ENCODE assay signal across 26 cellular contexts in genomic region chr12:108191938-108192337, GRCh38.
DNase-seq lines count a peak whose midpoint lies in the region; ATAC-seq, FAIRE-seq and TF ChIP-seq lines count a peak whose summit lies in the region.
"Had no signal": no experiment of that assay in that cellular context is flagged by ENCODE, and none has a peak within 500 bp of the region (broad histone marks: within the 10 kb centered on the region; RNA-seq: fewer than 3 reads in every experiment).

No MANE protein-coding gene starts in this region.

- no peaks in the 10 kb centered on the region for H3K36me3 ChIP-seq in HepG2 (replicated peaks in 1 of 2; ENCODE audit: control insufficient read depth in 1 of 2, insufficient read depth in 2 of 2, low read length in 2 of 2)
- H3K36me3 ChIP-seq in right lobe of liver, result no peaks in the 10 kb centered on the region
- H3K36me3 ChIP-seq in H1 (ENCODE audit: control insufficient read depth in 2 of 4, insufficient read depth in 4 of 4, low read length in 3 of 4), result no peaks in the 10 kb centered on the region
- peaks cover 0 to 6% of the 10 kb centered on the region in 2 donors for H3K36me3 ChIP-seq in thyroid gland
- no peaks in the 10 kb centered on the region for H3K36me3 ChIP-seq in body of pancreas (replicated peaks in 1 of 2; ENCODE audit: insufficient read depth in 1 of 2, low read depth in 2 of 2)

- CTCF ChIA-PET in HepG2 (lab: Yijun Ruan, JAX; ENCODE audit: low intra/inter-chr PET ratio, low total read pairs), result no interaction called here
- CTCF ChIA-PET in H1 (lab: Charles Lee; ENCODE audit: partially characterized antibody), result interaction anchor here (0.7 to 2.8 kb wide), 13 partner anchors 10 to 208 kb away, joined by 3 to 17 read pairs (median 7); partner anchors contain the start of gene WSCD2

- WGBS in HepG2 (ENCODE audit: low lambda C conversion rate), result 4% methylated on average over 4 of the region's 4 CpGs
- 17% methylated on average over 4 of the region's 4 CpGs for WGBS in right lobe of liver (ENCODE audit: insufficient coverage, low coverage, low lambda C conversion rate, missing lambda C conversion rate)
- WGBS in H1 (ENCODE audit: extremely low coverage in 1 of 2, insufficient coverage in 1 of 2, insufficient read length in 1 of 2, insufficient replicate concordance in 2 of 2, low coverage in 1 of 2, low lambda C conversion rate in 2 of 2, missing lambda C conversion rate in 1 of 2), 2 experiments, result 77% methylated on average over 4 of the region's 4 CpGs; no CpG with 5 or more reads in 1 of the 2 experiments
- 47 to 55% methylated on average over 4 of the region's 4 CpGs for WGBS in thyroid gland, 2 donors
- 28 to 40% methylated on average over 4 of the region's 4 CpGs for WGBS in body of pancreas, 2 donors

- no peak overlapping the region for H3K23ac ChIP-seq in H1 (ENCODE audit: insufficient read length)

- H4K5ac ChIP-seq in H1 (ENCODE audit: insufficient read length, low read depth, low read length), result no peak overlapping the region

- H3K4me3 ChIP-seq in HepG2 (replicated peaks in 1 of 3; ENCODE audit: insufficient read depth in 1 of 3, low read depth in 2 of 3, low read length in 3 of 3) (no peak overlapping the region), right lobe of liver (no peak overlapping the region), H1 (ENCODE audit: extremely low read depth in 1 of 4, insufficient read depth in 2 of 4, low read depth in 3 of 4, low read length in 4 of 4) (no peak overlapping the region), thyroid gland (replicated peaks in 1 of 3) (no peak overlapping the region), body of pancreas (no peak overlapping the region)
- H3K4me3 ChIP-seq: GM12878 had no signal

- H2AK5ac ChIP-seq in H1 (ENCODE audit: low read depth, low read length), result no peak overlapping the region

- no peaks in the 10 kb centered on the region; the same call in 1 of the 2 replicates for H3K36me3 Mint-ChIP-seq in HFFc6 (ENCODE audit: low read depth)
- H3K36me3 Mint-ChIP-seq: CD4-positive, alpha-beta memory T cell had no signal

- TF ChIP-seq EP300 in HepG2 (IDR thresholded peaks at IDR 0.05; ENCODE audit: low read depth in 2 of 2, low read length in 2 of 2) (no peak), HepG2 (CRISPR knock-in tag; IDR thresholded peaks at IDR 0.05; ENCODE audit: borderline replicate concordance) (no peak), H1 (IDR thresholded peaks at IDR 0.05; ENCODE audit: borderline replicate concordance in 1 of 2, low read depth in 2 of 2, low read length in 2 of 2) (no peak)

- no peak overlapping the region for H2AFZ ChIP-seq in HepG2 (ENCODE audit: low read length)
- H2AFZ ChIP-seq in H1 (ENCODE audit: low read length), result no peak overlapping the region

- no peak overlapping the region for H4K8ac ChIP-seq in H1 (ENCODE audit: extremely low read depth, insufficient read depth, low read length)

- no peak for DNase-seq in HepG2 (ENCODE audit: low spot score)
- no peak for DNase-seq in right lobe of liver
- DNase-seq in NCI-H2227 (lab: John Stamatoyannopoulos, UW; ENCODE audit: unreplicated experiment), result peak; percentile 33
- no peak for DNase-seq in H1 (ENCODE audit: low read depth in 1 of 2, low spot score in 2 of 2)
- DNase-seq in thyroid gland, result peak; percentile 76
- no peak for DNase-seq in body of pancreas
- no peak for DNase-seq in SHP77 (lab: John Stamatoyannopoulos, UW)
- DNase-seq in HFFc6, result no peak
- DNase-seq: C1 segment of cervical spinal cord; Caco-2; CD4-positive, alpha-beta memory T cell; GDM1; GOT3; HCEC 1CT; Kasumi-1; NCI-H1092 treated with DMSO at 0.1 percent for 48 hours; NCI-H1694 treated with DMSO at 0.1 percent for 48 hours; NCI-H226; NCI-H526; SHP77 treated with DMSO at 0.1 percent for 48 hours; T-helper 1 cell had no signal

- no peak overlapping the region for H3K4ac ChIP-seq in H1 (replicated peaks; ENCODE audit: insufficient read length, low read depth, low read length)

- H2BK15ac ChIP-seq in H1 (ENCODE audit: low read length), result no peak overlapping the region

- in situ Hi-C loops in HepG2 (cut with HindIII; ENCODE audit: extremely low pct_ligation_motif_present, low pct_unique_long_range_greater_than_20kb), result loop anchor here (25.0 kb wide), 1 partner anchor 205 kb away; no protein-coding TSS in a partner anchor

- no peak overlapping the region for H3K4me3 Mint-ChIP-seq in HFFc6
- H3K4me3 Mint-ChIP-seq: CD4-positive, alpha-beta memory T cell; T-helper 2 cell treated with Interferon-gamma antibody and Interleukin-4, amounts not matched to agents 5 μg/mL and 100 μg/mL, for 36 hours had no signal

- H3K14ac ChIP-seq in H1 (ENCODE audit: insufficient read length), result no peak overlapping the region

- no peaks in the 10 kb centered on the region for H3K79me1 ChIP-seq in H1 (ENCODE audit: low read depth, low read length)

- H3K27me3 Mint-ChIP-seq in HFFc6 (ENCODE audit: insufficient read depth), result no peaks in the 10 kb centered on the region

- H3K27ac ChIP-seq in HepG2 (ENCODE audit: extremely low read length, insufficient read depth, low read length) (no peak overlapping the region), right lobe of liver (no peak overlapping the region), H1 (ENCODE audit: low read depth, low read length) (no peak overlapping the region), thyroid gland (peak overlapping the region; percentile 89 to 91 (median 90)), body of pancreas (no peak overlapping the region)
- H3K27ac ChIP-seq: HL-60, RWPE1 had no signal

- no peak for TF ChIP-seq CTCF in HepG2 (CRISPR knock-in tag; IDR thresholded peaks at IDR 0.05)
- no peak for TF ChIP-seq CTCF in right lobe of liver (IDR thresholded peaks at IDR 0.05)
- no peak for TF ChIP-seq CTCF in H1 (IDR thresholded peaks at IDR 0.05; ENCODE audit: control extremely low read depth in 1 of 3, insufficient read depth in 1 of 3, low read depth in 1 of 3, low read length in 3 of 3)
- TF ChIP-seq CTCF in thyroid gland (IDR thresholded peaks at IDR 0.05), result no peak
- TF ChIP-seq CTCF in body of pancreas (IDR thresholded peaks at IDR 0.05), result no peak
- no peak for TF ChIP-seq CTCF in HFFc6 (IDR thresholded peaks at IDR 0.05)

- no peak overlapping the region; the same call in 1 of the 2 replicates for H2BK12ac ChIP-seq in H1 (ENCODE audit: low read depth, low read length)

- FAIRE-seq in HepG2 (lab: Jason Lieb, UNC) (no peak), H1 (lab: Jason Lieb, UNC) (no peak)
- FAIRE-seq: GM12878 had no signal

- no peak overlapping the region for H3K27ac Mint-ChIP-seq in HFFc6
- H3K27ac Mint-ChIP-seq: CD4-positive, alpha-beta memory T cell; T-helper 2 cell treated with Interferon-gamma antibody and Interleukin-4, amounts not matched to agents 5 μg/mL and 100 μg/mL, for 36 hours had no signal

- H3K9ac ChIP-seq in HepG2 (ENCODE audit: insufficient read depth, low read depth, low read length) (no peak overlapping the region), H1 (replicated peaks in 1 of 4; ENCODE audit: extremely low read depth in 1 of 4, low read depth in 3 of 4, low read length in 3 of 4) (no peak overlapping the region)

- H2BK20ac ChIP-seq in H1 (ENCODE audit: low read length), result no peak overlapping the region

- H3K4me1 Mint-ChIP-seq in HFFc6 (ENCODE audit: low read depth), result no peaks in the 10 kb centered on the region
- H3K4me1 Mint-ChIP-seq: CD4-positive, alpha-beta memory T cell had no signal

- POLR2A ChIA-PET in HepG2 (lab: Yijun Ruan, JAX) (no interaction called here), H1 (lab: Charles Lee; ENCODE audit: partially characterized antibody) (no interaction called here)

- TF ChIP-seq RAD21 in HepG2 (CRISPR knock-in tag; IDR thresholded peaks at IDR 0.05) (no peak), H1 (IDR thresholded peaks at IDR 0.05 in 1 of 2, conservative IDR thresholded peaks at IDR 0.05 in 1 of 2; ENCODE audit: low read depth in 2 of 2, low read length in 2 of 2) (no peak)

- H3K79me2 ChIP-seq in HepG2 (ENCODE audit: insufficient read depth, low read length) (no peaks in the 10 kb centered on the region), H1 (ENCODE audit: control insufficient read depth in 1 of 2, insufficient read depth in 2 of 2, low read length in 2 of 2) (no peaks in the 10 kb centered on the region)

- no peak overlapping the region for H4K91ac ChIP-seq in H1 (replicated peaks; ENCODE audit: insufficient read length, low read length)

- no peak overlapping the region for H2BK5ac ChIP-seq in H1 (ENCODE audit: low read depth, low read length)

- H2BK120ac ChIP-seq in H1 (replicated peaks; ENCODE audit: low read depth, low read length), result no peak overlapping the region

- H4K20me1 ChIP-seq in HepG2 (ENCODE audit: insufficient read depth, low read length), result no peaks in the 10 kb centered on the region
- H4K20me1 ChIP-seq in H1 (replicated peaks in 1 of 2; ENCODE audit: control insufficient read depth in 1 of 2, insufficient read depth in 2 of 2, low read length in 2 of 2), result peaks cover 0 to 2% of the 10 kb centered on the region in 2 experiments

- H3K27me3 ChIP-seq in HepG2 (ENCODE audit: control insufficient read depth in 1 of 2, insufficient read depth in 2 of 2, low read length in 2 of 2), result no peaks in the 10 kb centered on the region
- no peaks in the 10 kb centered on the region for H3K27me3 ChIP-seq in right lobe of liver
- no peaks in the 10 kb centered on the region for H3K27me3 ChIP-seq in H1 (replicated peaks in 1 of 4; ENCODE audit: control insufficient read depth in 3 of 4, extremely low read depth in 1 of 4, insufficient read depth in 3 of 4, low read length in 3 of 4)
- H3K27me3 ChIP-seq in thyroid gland, result no peaks in the 10 kb centered on the region
- no peaks in the 10 kb centered on the region for H3K27me3 ChIP-seq in body of pancreas

- BruUV-seq in HepG2 (replicated peaks; lab: Mats Ljungman, UMichigan), result no TSS peak

- peaks cover 3% of the 10 kb centered on the region; the same call in 1 of the 2 replicates for H3K23me2 ChIP-seq in H1 (ENCODE audit: low read depth, low read length)

- ATAC-seq in HepG2 (no peak), right lobe of liver (no peak), body of pancreas (no peak)
- ATAC-seq: GM12878, Panc1 had no signal

- H3K9me3 ChIP-seq in HepG2 (ENCODE audit: low read length) (no peaks in the 10 kb centered on the region), right lobe of liver (no peaks in the 10 kb centered on the region), H1 (ENCODE audit: insufficient read depth in 2 of 2, low read depth in 1 of 2, low read length in 1 of 2) (no peaks in the 10 kb centered on the region), thyroid gland (no peaks in the 10 kb centered on the region), body of pancreas (no peaks in the 10 kb centered on the region)
- H3K9me3 ChIP-seq: Caco-2 had no signal

- peaks cover 45% of the 10 kb centered on the region for H3K9me3 Mint-ChIP-seq in HFFc6
- H3K9me3 Mint-ChIP-seq: T-helper 2 cell treated with Interferon-gamma antibody and Interleukin-4, amounts not matched to agents 5 μg/mL and 100 μg/mL, for 36 hours had no signal

- H3K4me1 ChIP-seq in HepG2 (ENCODE audit: insufficient read depth, low read length) (no peaks in the 10 kb centered on the region), right lobe of liver (no peaks in the 10 kb centered on the region), H1 (replicated peaks in 1 of 4; ENCODE audit: control insufficient read depth in 3 of 4, insufficient read depth in 4 of 4, low read length in 3 of 4) (peaks cover 0 to 5% (median 0%) of the 10 kb centered on the region in 4 experiments; a peak in 4 of 7 replicates), thyroid gland (peaks cover 40 to 48% of the 10 kb centered on the region in 2 donors), body of pancreas (no peaks in the 10 kb centered on the region)
- H3K4me1 ChIP-seq: Caco-2 had no signal

- intact Hi-C loops in HepG2 (cut with micrococcal nuclease; ENCODE audit: unreplicated experiment) (no loop called here), right lobe of liver (cut with DNase I) (loop anchor here in 1 of 2 donors (10.0 kb wide), 2 partner anchors 197 to 517 kb away; no protein-coding TSS in a partner anchor), thyroid gland (cut with DNase I) (loop anchor here (10.0 kb wide), 2 partner anchors 67 to 197 kb away; partner anchors contain the start of gene WSCD2), body of pancreas (cut with DNase I) (no loop called here)

- no peak overlapping the region for H3K56ac ChIP-seq in H1 (replicated peaks; ENCODE audit: insufficient read length, low read depth, low read length)

- H3K18ac ChIP-seq in H1 (ENCODE audit: extremely low read depth, low read length), result peak overlapping the region; percentile 27; the same call in 1 of the 2 replicates

- H3K4me2 ChIP-seq in HepG2 (ENCODE audit: low read depth, low read length) (no peak overlapping the region), H1 (ENCODE audit: insufficient read depth in 1 of 2, low read depth in 2 of 2, low read length in 2 of 2) (no peak overlapping the region)

- TF ChIP-seq POLR2A in HepG2 (IDR thresholded peaks at IDR 0.05; ENCODE audit: insufficient read depth in 1 of 2, low read depth in 2 of 2, low read length in 2 of 2) (no peak), right lobe of liver (IDR thresholded peaks at IDR 0.05) (no peak), H1 (IDR thresholded peaks at IDR 0.05; ENCODE audit: control extremely low read depth in 1 of 2, low read depth in 2 of 2, low read length in 2 of 2) (no peak), thyroid gland (IDR thresholded peaks at IDR 0.05) (peak in 1 of 2 donors; percentile 43), body of pancreas (IDR thresholded peaks at IDR 0.05) (no peak)

Comparison
In these comparisons a context has a peak if more than half of its experiments do, and no peak if none do; other contexts are left out.
1. DNase-seq: peak in NCI-H2227 (single experiment) and thyroid gland (2 of 2); none in HepG2 (single experiment), right lobe of liver (0 of 3), H1 (0 of 2), body of pancreas (0 of 4), SHP77 (0 of 2) and HFFc6 (single experiment).
2. H3K27ac ChIP-seq: peak in thyroid gland (3 of 3); none in HepG2 (single experiment), right lobe of liver (0 of 3), H1 (single experiment) and body of pancreas (0 of 4).
3. Of the 41 proteins assayed by ChIP-seq in both HepG2 and H1: peak only in HepG2: none; only in H1: none; in both: MAFK; in neither: 40.